Comparison of ENCODE assay signal across 8 cellular contexts in the genomic region with DNA sequence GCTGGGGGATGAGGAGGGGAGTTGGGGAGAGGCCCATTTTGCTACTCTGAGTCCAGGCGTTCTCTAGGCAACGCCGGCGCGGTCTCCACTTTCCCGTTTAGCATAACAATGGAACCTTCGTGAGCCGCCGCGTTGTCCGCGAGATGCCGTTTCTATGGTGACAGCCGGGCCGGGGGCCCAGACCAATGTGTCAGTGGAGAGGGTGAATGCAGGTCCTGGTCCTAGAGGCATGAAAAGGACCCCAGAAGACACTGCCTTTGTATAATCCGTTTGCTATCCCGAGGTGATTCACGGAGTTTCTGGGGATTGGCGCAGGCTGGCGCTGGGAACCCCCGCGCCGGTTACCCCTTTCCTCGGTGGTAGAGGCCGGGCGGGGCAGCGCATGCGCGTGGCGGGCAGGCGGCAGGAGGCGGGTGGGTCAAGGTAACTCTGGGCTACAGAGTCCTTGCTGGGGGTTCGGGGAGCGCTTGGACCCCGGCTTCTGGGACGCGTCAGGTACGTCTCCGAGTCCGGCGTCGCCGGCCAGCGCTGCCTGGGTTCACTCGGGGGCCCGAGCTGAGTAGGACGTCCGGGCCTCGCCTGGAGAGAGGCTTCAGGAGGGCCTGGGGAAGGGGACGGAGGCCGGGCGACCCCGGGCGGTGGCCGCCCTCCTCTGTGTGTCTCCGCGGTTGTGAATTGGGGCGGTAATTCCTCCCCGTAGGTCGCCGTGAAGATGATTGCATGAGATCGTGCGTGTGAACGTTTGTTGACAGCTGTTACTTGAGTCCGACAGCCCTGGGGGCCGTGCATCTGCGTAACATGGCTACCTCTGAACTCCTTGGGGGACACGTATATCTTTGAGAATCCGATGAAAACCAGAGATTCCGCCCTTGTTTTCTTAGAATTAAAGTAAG. TPM values are rescaled to one million over a fixed set of nuclear protein-coding genes. Genes with fewer than 3 reads are reported as not detected.
DNase-seq lines count a peak whose midpoint lies in the region; ATAC-seq and TF ChIP-seq lines count a peak whose summit lies in the region.

TSS of gene CBY1 (plus strand) at position 383 of the 893 bp plus-strand sequence. CDS start 11,417 bp downstream, outside the sequence.
TSS of gene FAM227A (minus strand) at position 137 of the 893 bp plus-strand sequence. CDS start 6,224 bp downstream, outside the sequence.

- DNase-seq in NCI-H1930 (lab: John Stamatoyannopoulos, UW) (peak; percentile 91 to 94), T-helper 9 cell (peak; percentile 83), astrocyte of the cerebellum (ENCODE audit: low read depth) (peak; percentile 79), hepatic stellate cell (ENCODE audit: low spot score) (peak; percentile 99), putamen (ENCODE audit: low spot score) (peak; percentile 88), uterus (peak; percentile 84 to 85)

- H3K9me3 ChIP-seq in uterus, result no peaks in the 10 kb centered on the region

- intact Hi-C loops in uterus (cut with DNase I; ENCODE audit: low total_unique reads), result no loop called here

- in situ Hi-C loops in astrocyte of the cerebellum (cut with HindIII; ENCODE audit: low sequenced_read_pairs), result no loop called here

- no peaks in the 10 kb centered on the region for H3K36me3 ChIP-seq in uterus

- H3K4me3 ChIP-seq in astrocyte of the cerebellum (ENCODE audit: low read depth, low read length) (peak within 1 kb of the TSS; percentile 73), uterus (peak within 1 kb of the TSS; percentile 90 to 91)

- TF ChIP-seq CTCF in astrocyte of the cerebellum (IDR thresholded peaks at IDR 0.05; ENCODE audit: low read depth, low read length, missing control alignments), result no peak
- TF ChIP-seq CTCF in uterus (IDR thresholded peaks at IDR 0.05), result peak in 1 of 4 experiments; percentile 7

- H3K4me1 ChIP-seq in uterus, result no peaks in the 10 kb centered on the region

- ATAC-seq in GM18498 (IDR thresholded peaks at IDR 0.05; ENCODE audit: unreplicated experiment) (peak; percentile 80), HG02970 (IDR thresholded peaks at IDR 0.05; ENCODE audit: low FRiP score, unreplicated experiment) (peak; percentile 71)

- TF ChIP-seq POLR2A in uterus (IDR thresholded peaks at IDR 0.05), result peak; percentile 30 to 67

- no peaks in the 10 kb centered on the region for H3K27me3 ChIP-seq in uterus

- peak within 1 kb of the TSS; percentile 83 to 93 for H3K27ac ChIP-seq in uterus

RNA-seq across cellular contexts. Expression of gene CBY1, which starts in this region (rescaled TPM):
- 10 to 100 TPM; 10.5 to 42.8 (median 28.6) TPM for total RNA-seq in uterus

RNA-seq across cellular contexts. Expression of gene FAM227A, which starts in this region (rescaled TPM):
- total RNA-seq in uterus, result 10 to 100 TPM in 1 of 4 donors, 1 to 10 TPM in 3; 1.5 to 10.4 (median 4.6) TPM

Comparison
In these comparisons a context has a peak if more than half of its experiments do, and no peak if none do; other contexts are left out.
1. Peak in every context shown above with its lines: DNase-seq, ATAC-seq, H3K4me3 ChIP-seq and H3K27ac ChIP-seq.